In genomic region chr17:75405365-75406221, GRCh38 we compare ENCODE assay signal across 8 cellular contexts. TPM values are rescaled to one million over a fixed set of nuclear protein-coding genes. Genes with fewer than 3 reads are reported as not detected.
A peak's percentile ranks its signal among the peaks of the same experiment; 100 is the strongest.
DNase-seq lines count a peak whose midpoint lies in the region; ATAC-seq and TF ChIP-seq lines count a peak whose summit lies in the region.

TSS of gene GRB2 (minus strand) at chr17:75405678. CDS start at chr17:75393628, 12,050 bp downstream.

- H3K27ac ChIP-seq in RWPE1, result peak within 1 kb of the TSS; percentile 85
- peak within 1 kb of the TSS; percentile 84 for H3K27ac ChIP-seq in fibroblast of lung (ENCODE audit: insufficient read depth, low read length)
- H3K27ac ChIP-seq in naive thymus-derived CD4-positive, alpha-beta T cell (ENCODE audit: low read depth, low read length), result peak within 1 kb of the TSS; percentile 91

- peaks cover 5% of the 10 kb centered on the region for H3K4me1 ChIP-seq in fibroblast of lung (ENCODE audit: control insufficient read depth, extremely low read depth, insufficient read depth, low read length)
- H3K4me1 ChIP-seq in naive thymus-derived CD4-positive, alpha-beta T cell (ENCODE audit: control insufficient read depth in 2 of 2, insufficient read depth in 2 of 2, low read length in 2 of 2), result peaks cover 31 to 33% of the 10 kb centered on the region in 2 donors

- no peaks in the 10 kb centered on the region for H3K9me3 ChIP-seq in fibroblast of lung (ENCODE audit: control insufficient read depth, insufficient read depth, low read depth, low read length)
- H3K9me3 ChIP-seq in naive thymus-derived CD4-positive, alpha-beta T cell (ENCODE audit: control insufficient read depth in 2 of 3, low read length in 3 of 3), result no peaks in the 10 kb centered on the region

- intact Hi-C loops in naive thymus-derived CD4-positive, alpha-beta T cell (cut with micrococcal nuclease), result loop anchor here (1.0 to 10.0 kb wide), 17 partner anchors 25 to 533 kb away; partner anchors contain the start of genes GGA3 (in 2 of the 2), MIF4GD (in 2 of the 2), MRPS7 (in 2 of the 2) and SLC25A19 (in 2 of the 2)

- peak within 1 kb of the TSS; percentile 99 for H3K4me2 ChIP-seq in fibroblast of lung (ENCODE audit: extremely low read depth, insufficient read depth, low read length)

- peak; percentile 84 for ATAC-seq in activated T-helper 17 cell treated with anti-CD3 and anti-CD28 coated beads, Interleukin-2, amount 50 U/mL, for 72 hours (replicated peaks)
- peak; percentile 93 for ATAC-seq in naive thymus-derived CD4-positive, alpha-beta T cell
- ATAC-seq in stimulated activated memory B cell treated with anti-CD40 and anti-IgM and Interleukin-4, amounts not matched to agents 10 μg/mL and 1 μg/mL and 100 μg/mL, for 72 hours, result peak; percentile 92

- CTCF ChIA-PET in RWPE1 (lab: Yijun Ruan, JAX), result interaction anchor here (0.5 to 1.0 kb wide), 3 partner anchors 12 to 204 kb away, joined by 3 to 4 read pairs (median 3); no protein-coding TSS in a partner anchor
- CTCF ChIA-PET in naive thymus-derived CD4-positive, alpha-beta T cell (lab: Charles Lee), result interaction anchor here (0.6 to 2.7 kb wide), 7 partner anchors 70 to 144 kb away, joined by 3 to 14 read pairs (median 5); partner anchors contain the start of genes GGA3, MIF4GD, MRPS7 and SLC25A19

- H3K9ac ChIP-seq in fibroblast of lung (ENCODE audit: insufficient read depth, low read length), result peak within 1 kb of the TSS; percentile 95

- H3K27me3 Mint-ChIP-seq in activated T-helper 17 cell treated with anti-CD3 and anti-CD28 coated beads, Interleukin-2, amount 50 U/mL, for 72 hours, result no peaks in the 10 kb centered on the region
- H3K27me3 Mint-ChIP-seq in naive thymus-derived CD4-positive, alpha-beta T cell, result no peaks in the 10 kb centered on the region
- no peaks in the 10 kb centered on the region for H3K27me3 Mint-ChIP-seq in stimulated activated memory B cell treated with anti-CD40 and anti-IgM and Interleukin-4, amounts not matched to agents 10 μg/mL and 1 μg/mL and 100 μg/mL, for 72 hours

- peak within 1 kb of the TSS; percentile 84 for H3K4me3 Mint-ChIP-seq in activated T-helper 17 cell treated with anti-CD3 and anti-CD28 coated beads, Interleukin-2, amount 50 U/mL, for 72 hours
- H3K4me3 Mint-ChIP-seq in naive thymus-derived CD4-positive, alpha-beta T cell, result peak within 1 kb of the TSS; percentile 91 to 100 (median 96)
- H3K4me3 Mint-ChIP-seq in stimulated activated memory B cell treated with anti-CD40 and anti-IgM and Interleukin-4, amounts not matched to agents 10 μg/mL and 1 μg/mL and 100 μg/mL, for 72 hours, result peak within 1 kb of the TSS; percentile 90

- peaks cover 27% of the 10 kb centered on the region for H3K4me1 Mint-ChIP-seq in activated T-helper 17 cell treated with anti-CD3 and anti-CD28 coated beads, Interleukin-2, amount 50 U/mL, for 72 hours
- H3K4me1 Mint-ChIP-seq in naive thymus-derived CD4-positive, alpha-beta T cell, result peaks cover 26 to 51% (median 47%) of the 10 kb centered on the region in 7 donors
- H3K4me1 Mint-ChIP-seq in stimulated activated memory B cell treated with anti-CD40 and anti-IgM and Interleukin-4, amounts not matched to agents 10 μg/mL and 1 μg/mL and 100 μg/mL, for 72 hours, result peaks cover 37% of the 10 kb centered on the region

- peak within 1 kb of the TSS; percentile 49 to 96 (median 94) for H3K4me3 ChIP-seq in fibroblast of lung (replicated peaks in 1 of 4; ENCODE audit: control extremely low read depth in 1 of 4, insufficient read depth in 1 of 4, low read depth in 3 of 4, low read length in 4 of 4)
- H3K4me3 ChIP-seq in naive thymus-derived CD4-positive, alpha-beta T cell (ENCODE audit: low read length), result peak within 1 kb of the TSS; percentile 83

- H3K27me3 ChIP-seq in fibroblast of lung (ENCODE audit: control insufficient read depth, insufficient read depth, low read length), result no peaks in the 10 kb centered on the region
- no peaks in the 10 kb centered on the region for H3K27me3 ChIP-seq in naive thymus-derived CD4-positive, alpha-beta T cell (ENCODE audit: control insufficient read depth in 2 of 2, insufficient read depth in 2 of 2, low read length in 2 of 2)

- no peaks in the 10 kb centered on the region for H3K9me3 Mint-ChIP-seq in activated T-helper 17 cell treated with anti-CD3 and anti-CD28 coated beads, Interleukin-2, amount 50 U/mL, for 72 hours
- no peaks in the 10 kb centered on the region for H3K9me3 Mint-ChIP-seq in naive thymus-derived CD4-positive, alpha-beta T cell
- no peaks in the 10 kb centered on the region for H3K9me3 Mint-ChIP-seq in stimulated activated memory B cell treated with anti-CD40 and anti-IgM and Interleukin-4, amounts not matched to agents 10 μg/mL and 1 μg/mL and 100 μg/mL, for 72 hours

- H3K36me3 Mint-ChIP-seq in activated T-helper 17 cell treated with anti-CD3 and anti-CD28 coated beads, Interleukin-2, amount 50 U/mL, for 72 hours (ENCODE audit: low read depth), result peaks cover 39% of the 10 kb centered on the region
- peaks cover 0 to 7% (median 0%) of the 10 kb centered on the region in 5 donors for H3K36me3 Mint-ChIP-seq in naive thymus-derived CD4-positive, alpha-beta T cell
- H3K36me3 Mint-ChIP-seq in stimulated activated memory B cell treated with anti-CD40 and anti-IgM and Interleukin-4, amounts not matched to agents 10 μg/mL and 1 μg/mL and 100 μg/mL, for 72 hours, result peaks cover 13% of the 10 kb centered on the region

- DNase-seq in DMS79 treated with DMSO at 0.1 percent for 48 hours (lab: John Stamatoyannopoulos, UW) (peak; percentile 82), GOT3 (lab: John Stamatoyannopoulos, UW) (peak; percentile 97), LoVo (ENCODE audit: low spot score) (peak; percentile 97), RWPE1 (ENCODE audit: low spot score) (peak; percentile 99), fibroblast of lung (ENCODE audit: low read depth in 2 of 2) (peak; percentile 89 to 95)
- peak; percentile 98 to 100 (median 100) for DNase-seq in naive thymus-derived CD4-positive, alpha-beta T cell

- H3K27ac Mint-ChIP-seq in activated T-helper 17 cell treated with anti-CD3 and anti-CD28 coated beads, Interleukin-2, amount 50 U/mL, for 72 hours, result peak within 1 kb of the TSS; percentile 92
- peak within 1 kb of the TSS; percentile 84 to 98 (median 95) for H3K27ac Mint-ChIP-seq in naive thymus-derived CD4-positive, alpha-beta T cell
- H3K27ac Mint-ChIP-seq in stimulated activated memory B cell treated with anti-CD40 and anti-IgM and Interleukin-4, amounts not matched to agents 10 μg/mL and 1 μg/mL and 100 μg/mL, for 72 hours, result peak within 1 kb of the TSS; percentile 83

- H2AFZ ChIP-seq in fibroblast of lung (ENCODE audit: low read length), result peak within 1 kb of the TSS; percentile 97

- no peaks in the 10 kb centered on the region for H3K36me3 ChIP-seq in fibroblast of lung (ENCODE audit: control insufficient read depth, insufficient read depth, low read length)
- peaks cover 0 to 7% (median 0%) of the 10 kb centered on the region in 3 experiments for H3K36me3 ChIP-seq in naive thymus-derived CD4-positive, alpha-beta T cell (ENCODE audit: control insufficient read depth in 2 of 3, insufficient read depth in 3 of 3, low read length in 3 of 3)

- POLR2A ChIA-PET in RWPE1 (lab: Yijun Ruan, JAX; ENCODE audit: low non-redundant PET), result interaction anchor here (1.6 to 1.9 kb wide), 2 partner anchors 10 to 144 kb away, joined by 5 to 9 read pairs; partner anchors contain the start of genes GGA3 and MRPS7
- POLR2A ChIA-PET in naive thymus-derived CD4-positive, alpha-beta T cell (lab: Charles Lee), result interaction anchor here (0.7 to 3.4 kb wide), 24 partner anchors 9 to 379 kb away, joined by 3 to 32 read pairs (median 4); partner anchors contain the start of genes GGA3, LLGL2, MIF4GD and MRPS7

- TF ChIP-seq CTCF in RWPE1 (conservative IDR thresholded peaks at IDR 0.05; ENCODE audit: low read depth) (no peak), fibroblast of lung (conservative IDR thresholded peaks at IDR 0.05 in 1 of 2, IDR thresholded peaks at IDR 0.05 in 1 of 2; ENCODE audit: low read depth in 1 of 2, low read length in 2 of 2) (no peak)

- H4K20me1 ChIP-seq in fibroblast of lung (ENCODE audit: control insufficient read depth, extremely low read depth, insufficient read depth, low read length), result no peaks in the 10 kb centered on the region

- H3K79me2 ChIP-seq in fibroblast of lung (ENCODE audit: control insufficient read depth, insufficient read depth, low read length), result peaks cover 44% of the 10 kb centered on the region

RNA-seq across cellular contexts. Expression of gene GRB2, which starts in this region (rescaled TPM):
- total RNA-seq in activated T-helper 17 cell treated with anti-CD3 and anti-CD28 coated beads, Interleukin-2, amount 50 U/mL, for 72 hours, result 100 to 1,000 TPM; 141 to 163 TPM
- 56.0 and 68.9 TPM in 2 replicates for total RNA-seq in fibroblast of lung
- 69.7 and 79.8 TPM in 2 replicates for polyA plus RNA-seq in fibroblast of lung
- polyA plus RNA-seq in fibroblast of lung (2012), result 67.0 and 75.7 TPM in 2 replicates
- polyA minus RNA-seq in fibroblast of lung (ENCODE audit: low replicate concordance), result 81.9 and 86.8 TPM in 2 replicates
- total RNA-seq in naive thymus-derived CD4-positive, alpha-beta T cell, result 100 to 1,000 TPM; 112 to 167 (median 139) TPM
- 100 to 1,000 TPM; 151 to 165 TPM for polyA plus RNA-seq in naive thymus-derived CD4-positive, alpha-beta T cell

Comparison
In these comparisons a context has a peak if more than half of its experiments do, and no peak if none do; other contexts are left out.
1. Peak in every context shown above with its lines: DNase-seq, ATAC-seq, H3K4me3 ChIP-seq and H3K27ac ChIP-seq.